8 cellular contexts compared by ENCODE assay signal in genomic region chr1:23867542-23867952, GRCh38. TPM values are rescaled to one million over a fixed set of nuclear protein-coding genes. Genes with fewer than 3 reads are reported as not detected.
DNase-seq lines count a peak whose midpoint lies in the region; ATAC-seq and TF ChIP-seq lines count a peak whose summit lies in the region.

No MANE protein-coding gene starts in this region.

- H3K4me3 Mint-ChIP-seq in activated T-cell treated with anti-CD3 and anti-CD28 coated beads, Interleukin-2, amount 50 U/mL, for 4 hours, result peak overlapping the region; percentile 84

- H3K27me3 ChIP-seq in stomach, result no peaks in the 10 kb centered on the region

- peaks cover 11 to 38% (median 32%) of the 10 kb centered on the region in 4 donors for H3K4me1 ChIP-seq in stomach

- TF ChIP-seq POLR2A in stomach (IDR thresholded peaks at IDR 0.05), result no peak

- H3K9me3 ChIP-seq in iPS-18c (ENCODE audit: control insufficient read depth, insufficient read depth, low read length) (no peaks in the 10 kb centered on the region), stomach (no peaks in the 10 kb centered on the region)

- H3K9me3 Mint-ChIP-seq in activated T-cell treated with anti-CD3 and anti-CD28 coated beads, Interleukin-2, amount 50 U/mL, for 4 hours, result no peaks in the 10 kb centered on the region

- TF ChIP-seq CTCF in stomach (IDR thresholded peaks at IDR 0.05) (no peak), GM13977 (IDR thresholded peaks at IDR 0.05; ENCODE audit: extremely low read depth, insufficient read depth, missing control alignments) (no peak)

- peak overlapping the region; percentile 49 to 87 (median 79) for H3K27ac ChIP-seq in stomach

- ATAC-seq in HG03064 (IDR thresholded peaks at IDR 0.05; ENCODE audit: low read depth, unreplicated experiment) (peak; percentile 12), GM18519 (IDR thresholded peaks at IDR 0.05; ENCODE audit: low FRiP score, unreplicated experiment) (no peak)
- ATAC-seq in activated T-cell treated with anti-CD3 and anti-CD28 coated beads, Interleukin-2, amount 50 U/mL, for 4 hours, result peak in 1 of 2 donors; percentile 56

- no peaks in the 10 kb centered on the region for H3K27me3 Mint-ChIP-seq in activated T-cell treated with anti-CD3 and anti-CD28 coated beads, Interleukin-2, amount 50 U/mL, for 4 hours (ENCODE audit: low read depth)

- DNase-seq in GM19238 (ENCODE audit: insufficient read length, low spot score) (peak; percentile 30), stomach (no peak), GM13977 (ENCODE audit: low spot score) (no peak), putamen (ENCODE audit: low spot score) (no peak)
- no peak for DNase-seq in activated T-cell treated with anti-CD3 and anti-CD28 coated beads, Interleukin-2, amount 50 U/mL, for 4 hours

- peaks cover 7 to 27% (median 26%) of the 10 kb centered on the region in 4 donors for H3K36me3 ChIP-seq in stomach

- peak overlapping the region; percentile 89 for H3K4me3 ChIP-seq in iPS-18c (ENCODE audit: insufficient read depth, low read depth, low read length)
- peak overlapping the region; percentile 75 to 95 (median 90) for H3K4me3 ChIP-seq in stomach

- in situ Hi-C loops in GM13977 (cut with MboI; ENCODE audit: low pct_unique_long_range_greater_than_20kb, low sequenced_read_pairs, unreplicated experiment), result no loop called here

- intact Hi-C loops in stomach (cut with DNase I; ENCODE audit: low total_unique reads), result no loop called here

- WGBS in stomach, 5 donors, result 1 to 9% (median 1%) methylated on average over 4 to 24 of the region's 24 CpGs

- H3K36me3 Mint-ChIP-seq in activated T-cell treated with anti-CD3 and anti-CD28 coated beads, Interleukin-2, amount 50 U/mL, for 4 hours (ENCODE audit: insufficient read depth), result no peaks in the 10 kb centered on the region

- TF ChIP-seq EP300 in stomach (IDR thresholded peaks at IDR 0.05), result no peak

- H3K4me1 Mint-ChIP-seq in activated T-cell treated with anti-CD3 and anti-CD28 coated beads, Interleukin-2, amount 50 U/mL, for 4 hours (ENCODE audit: low read depth), result peaks cover 21% of the 10 kb centered on the region

RNA-seq across cellular contexts. Expression of gene FUCA1, which starts 0.5 kb away (rescaled TPM):
- 1 to 10 TPM; 4.8 to 6.0 (median 5.5) TPM for total RNA-seq in activated T-cell treated with anti-CD3 and anti-CD28 coated beads, Interleukin-2, amount 50 U/mL, for 4 hours
- 10 to 100 TPM in 3 of 5 donors, 1 to 10 TPM in 2; 4.1 to 80.0 (median 29.0) TPM for total RNA-seq in stomach
- 10 to 100 TPM; 12.4 to 27.3 (median 18.6) TPM for polyA plus RNA-seq in stomach

RNA-seq across cellular contexts. Expression of gene HMGCL, which starts 42.3 kb away (rescaled TPM):
- 10 to 100 TPM; 10.5 to 11.1 (median 11.0) TPM for total RNA-seq in activated T-cell treated with anti-CD3 and anti-CD28 coated beads, Interleukin-2, amount 50 U/mL, for 4 hours
- 10 to 100 TPM in 4 of 5 donors, not detected in 1; 20.1 to 52.7 (median 36.7) TPM for total RNA-seq in stomach
- polyA plus RNA-seq in stomach, result 10 to 100 TPM; 39.8 to 71.0 (median 46.1) TPM

RNA-seq across cellular contexts. Expression of gene CNR2, which starts 45.6 kb away (rescaled TPM):
- under 1 TPM; 0.05 to 0.24 (median 0.10) TPM for total RNA-seq in activated T-cell treated with anti-CD3 and anti-CD28 coated beads, Interleukin-2, amount 50 U/mL, for 4 hours
- under 1 TPM in 1 of 5 donors, not detected in 4; 0.18 TPM for total RNA-seq in stomach
- polyA plus RNA-seq in stomach, result under 1 TPM in 1 of 3 donors, not detected in 2; 0.23 TPM
